ENCODE assay signal across 18 cellular contexts in the genomic region with DNA sequence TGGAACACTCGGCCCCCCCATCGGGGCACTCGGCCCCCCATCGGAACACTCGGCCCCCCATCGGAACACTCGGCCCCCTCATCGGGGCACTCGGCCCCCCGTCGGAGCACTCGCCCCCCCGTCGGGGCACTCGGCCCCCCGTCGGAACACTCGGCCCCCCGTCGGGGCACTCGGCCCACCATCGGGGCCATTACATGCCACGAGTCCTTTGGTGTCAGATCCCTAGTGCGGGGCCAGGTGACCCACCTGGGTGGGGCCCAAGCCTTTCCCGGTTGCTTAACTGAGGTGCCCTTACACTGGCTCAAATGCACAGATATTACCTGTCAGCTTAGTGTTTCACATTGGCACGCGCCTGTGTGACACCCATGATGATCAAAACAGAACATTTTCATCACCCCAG.
DNase-seq lines count a peak whose midpoint lies in the region; ATAC-seq and TF ChIP-seq lines count a peak whose summit lies in the region.
"Had no signal": no experiment of that assay in that cellular context is flagged by ENCODE, and none has a peak within 500 bp of the region (broad histone marks: within the 10 kb centered on the region; RNA-seq: fewer than 3 reads in every experiment).

No MANE protein-coding gene starts in this region.

- H3K4me1 ChIP-seq in RWPE2 (ENCODE audit: insufficient read depth, poor library complexity, severe bottlenecking) (no peaks in the 10 kb centered on the region), osteoblast (ENCODE audit: insufficient read depth, low read length) (no peaks in the 10 kb centered on the region), spleen (peaks cover 0 to 20% (median 3%) of the 10 kb centered on the region in 6 donors), A673 (ENCODE audit: insufficient read depth, low read length, poor library complexity, severe bottlenecking) (no peaks in the 10 kb centered on the region)
- H3K4me1 ChIP-seq: BLaER1, Caco-2 had no signal

- no peaks in the 10 kb centered on the region for H4K20me1 ChIP-seq in osteoblast (ENCODE audit: insufficient read depth, low read length)

- no peaks in the 10 kb centered on the region for H3K79me2 ChIP-seq in osteoblast (ENCODE audit: insufficient read depth, low read length)

- CTCF ChIA-PET in A673 (lab: Charles Lee) = no interaction called here

- POLR2A ChIA-PET in A673 (lab: Charles Lee; ENCODE audit: low non-redundant PET) = no interaction called here

- no peak overlapping the region for H3K4me3 ChIP-seq in RWPE2 (ENCODE audit: severe bottlenecking)
- no peak overlapping the region for H3K4me3 ChIP-seq in osteoblast (ENCODE audit: insufficient read depth, low read length)
- no peak overlapping the region for H3K4me3 ChIP-seq in spleen
- H3K4me3 ChIP-seq in A673 (ENCODE audit: low read depth, low read length, poor library complexity, severe bottlenecking) = no peak overlapping the region
- H3K4me3 ChIP-seq: BLaER1, GM23248 had no signal

- TF ChIP-seq CTCF in RWPE2 (IDR thresholded peaks at IDR 0.05; ENCODE audit: poor library complexity, severe bottlenecking) (no peak), osteoblast (IDR thresholded peaks at IDR 0.05; ENCODE audit: extremely low read depth, low read depth, low read length) (no peak), spleen (IDR thresholded peaks at IDR 0.05 in 8 of 11, conservative IDR thresholded peaks at IDR 0.05 in 3 of 11) (no peak), A673 (conservative IDR thresholded peaks at IDR 0.05; ENCODE audit: low read depth, low read length) (no peak)

- ATAC-seq in left cardiac atrium = no peak
- ATAC-seq in RWPE2 (ENCODE audit: low read depth) = no peak
- ATAC-seq: CD8-positive, alpha-beta T cell had no signal

- peaks cover 22% of the 10 kb centered on the region for H3K27me3 ChIP-seq in RWPE2 (ENCODE audit: insufficient read depth, poor library complexity, severe bottlenecking)
- peaks cover 16% of the 10 kb centered on the region for H3K27me3 ChIP-seq in osteoblast (ENCODE audit: insufficient read depth, low read length)
- H3K27me3 ChIP-seq in spleen (replicated peaks in 1 of 7) = peaks cover 0 to 24% (median 18%) of the 10 kb centered on the region in 7 donors
- peaks cover 13% of the 10 kb centered on the region for H3K27me3 ChIP-seq in A673 (replicated peaks; ENCODE audit: insufficient read depth, low read depth, low read length, poor library complexity)

- no peak overlapping the region for H2AFZ ChIP-seq in osteoblast (ENCODE audit: low read length)
- H2AFZ ChIP-seq: GM23248 had no signal

- no peak for TF ChIP-seq POLR2A in spleen (IDR thresholded peaks at IDR 0.05)

- H3K27ac ChIP-seq in RWPE2 (ENCODE audit: poor library complexity, severe bottlenecking) (no peak overlapping the region), osteoblast (ENCODE audit: low read depth, low read length) (no peak overlapping the region), spleen (no peak overlapping the region), A673 (ENCODE audit: low read depth, low read length, poor library complexity, severe bottlenecking) (no peak overlapping the region)
- H3K27ac ChIP-seq: BLaER1, C4-2B, GM23248 had no signal

- intact Hi-C loops in cardiac septum (cut with DNase I) = no loop called here
- intact Hi-C loops in left cardiac atrium (cut with DNase I) = no loop called here
- intact Hi-C loops in spleen (cut with DNase I; ENCODE audit: low total_unique reads) = no loop called here
- intact Hi-C loops in A673 (cut with micrococcal nuclease; ENCODE audit: unreplicated experiment) = no loop called here
- intact Hi-C loops in posterior vena cava (cut with DNase I) = no loop called here

- H3K4me2 ChIP-seq in osteoblast (ENCODE audit: insufficient read depth, low read length) = no peak overlapping the region
- H3K4me2 ChIP-seq: BLaER1 had no signal

- H3K36me3 ChIP-seq in RWPE2 (ENCODE audit: low read depth) (peaks cover 20% of the 10 kb centered on the region), osteoblast (ENCODE audit: insufficient read depth, low read length) (peaks cover 1% of the 10 kb centered on the region), spleen (peaks cover 0 to 34% (median 27%) of the 10 kb centered on the region in 6 donors), A673 (ENCODE audit: insufficient read depth, low read length, poor library complexity, severe bottlenecking) (peaks cover 10% of the 10 kb centered on the region)

- 91 to 97% (median 94%) methylated on average over 13 to 27 of the region's 27 CpGs for WGBS in spleen, 5 donors

- DNase-seq in cardiac septum (ENCODE audit: low spot score) (peak; percentile 60), left cardiac atrium (no peak), RWPE2 (ENCODE audit: low spot score) (peak; percentile 75), osteoblast (ENCODE audit: insufficient read length, low spot score, missing footprints) (peak; percentile 68), spleen (peak; percentile 27), A673 (ENCODE audit: low spot score) (no peak), NCI-H1694 treated with DMSO at 0.1 percent for 48 hours (lab: John Stamatoyannopoulos, UW) (no peak), posterior vena cava (ENCODE audit: low spot score) (no peak)
- DNase-seq: CD4-positive, CD25-positive, alpha-beta regulatory T cell; CD8-positive, alpha-beta T cell; DMS153; DND-41; GM23248; H7; HCEC 1CT had no signal

- no TSS peak for BruUV-seq in A673 (replicated peaks; lab: Mats Ljungman, UMichigan)

- H3K9me3 ChIP-seq in RWPE2 (ENCODE audit: severe bottlenecking) = no peaks in the 10 kb centered on the region
- H3K9me3 ChIP-seq in osteoblast (ENCODE audit: low read depth, low read length) = no peaks in the 10 kb centered on the region
- peaks cover 0 to 4% (median 0%) of the 10 kb centered on the region in 8 donors for H3K9me3 ChIP-seq in spleen
- H3K9me3 ChIP-seq in A673 (ENCODE audit: low read depth, low read length, poor library complexity, severe bottlenecking) = no peaks in the 10 kb centered on the region
- H3K9me3 ChIP-seq: BLaER1, Caco-2 had no signal

Comparison
In these comparisons a context has a peak if more than half of its experiments do, and no peak if none do; other contexts are left out.
1. DNase-seq: peak in cardiac septum (single experiment), RWPE2 (single experiment), osteoblast (single experiment) and spleen (single experiment); none in left cardiac atrium (single experiment), A673 (single experiment), NCI-H1694 treated with DMSO at 0.1 percent for 48 hours (single experiment) and posterior vena cava (single experiment).